28 cellular contexts compared by ENCODE assay signal in the genomic region with DNA sequence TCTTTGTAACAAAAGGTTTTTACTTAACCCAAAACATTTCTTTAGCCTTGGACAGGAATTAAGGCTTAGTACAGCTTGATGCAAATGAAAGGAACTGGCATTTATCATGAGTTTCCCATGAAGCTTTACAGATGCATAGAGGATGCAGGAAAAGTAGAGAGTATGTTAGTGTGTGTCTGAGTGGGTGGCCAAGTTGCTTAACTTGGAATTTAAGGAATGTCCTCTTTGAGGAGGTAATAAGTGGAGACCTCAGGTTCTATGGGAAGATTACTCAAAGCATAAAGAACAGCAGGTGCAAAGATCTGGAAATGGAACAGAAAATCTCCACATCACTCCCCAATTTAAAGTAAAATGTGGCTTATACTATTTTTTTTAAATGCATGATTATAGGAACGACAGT.
"Had no signal": no experiment of that assay in that cellular context is flagged by ENCODE, and none has a peak within 500 bp of the region (broad histone marks: within the 10 kb centered on the region; RNA-seq: fewer than 3 reads in every experiment).

No MANE protein-coding gene starts in this region.

- H3K27ac ChIP-seq: brain microvascular endothelial cell, coronary artery, dorsolateral prefrontal cortex had no signal

- H3K36me3 Mint-ChIP-seq: activated naive CD8-positive, alpha-beta T cell had no signal

- H3K4me3 Mint-ChIP-seq: activated CD8-positive, alpha-beta T cell treated with anti-CD3 and anti-CD28 coated beads for 36 hours; activated naive CD8-positive, alpha-beta T cell; activated T-cell treated with anti-CD3 and anti-CD28 coated beads, Interleukin-2, amount 50 U/mL, for 4 hours; activated T-helper 17 cell treated with anti-CD3 and anti-CD28 coated beads, Interleukin-2, amount 50 U/mL, for 72 hours; central memory CD8-positive, alpha-beta T cell; dendritic cell treated with granulocyte-macrophage colony-stimulating factor and Interleukin-4, amounts not matched to agents 40 ng/mL and 50 ng/mL, for 4 days; endodermal cell had no signal

- H3K36me3 ChIP-seq: brain microvascular endothelial cell had no signal

- H3K4me3 ChIP-seq: coronary artery, dorsolateral prefrontal cortex had no signal

- H3K4me1 Mint-ChIP-seq: activated T-helper 17 cell treated with anti-CD3 and anti-CD28 coated beads, Interleukin-2, amount 50 U/mL, for 72 hours; central memory CD8-positive, alpha-beta T cell; endodermal cell had no signal

- FAIRE-seq: astrocyte, bronchial epithelial cell, frontal cortex had no signal

- H3K27me3 Mint-ChIP-seq: activated CD8-positive, alpha-beta T cell treated with anti-CD3 and anti-CD28 coated beads for 36 hours; activated naive CD8-positive, alpha-beta T cell; central memory CD8-positive, alpha-beta T cell; dendritic cell treated with granulocyte-macrophage colony-stimulating factor and Interleukin-4, amounts not matched to agents 40 ng/mL and 50 ng/mL, for 4 days had no signal

- ATAC-seq: activated CD8-positive, alpha-beta T cell treated with anti-CD3 and anti-CD28 coated beads for 36 hours; activated T-cell treated with anti-CD3 and anti-CD28 coated beads, Interleukin-2, amount 50 U/mL, for 4 hours; activated T-helper 17 cell treated with anti-CD3 and anti-CD28 coated beads, Interleukin-2, amount 50 U/mL, for 72 hours; esophagus mucosa had no signal

- H3K27ac Mint-ChIP-seq: activated CD8-positive, alpha-beta T cell treated with anti-CD3 and anti-CD28 coated beads for 36 hours; activated naive CD8-positive, alpha-beta T cell; activated T-helper 17 cell treated with anti-CD3 and anti-CD28 coated beads, Interleukin-2, amount 50 U/mL, for 72 hours; dendritic cell treated with granulocyte-macrophage colony-stimulating factor and Interleukin-4, amounts not matched to agents 40 ng/mL and 50 ng/mL, for 4 days; endodermal cell had no signal

- DNase-seq: activated CD4-positive, alpha-beta T cell treated with anti-CD3 and anti-CD28 coated beads for 1 hour; activated CD4-positive, alpha-beta T cell treated with anti-CD3 and anti-CD28 coated beads for 4 hours; activated CD4-positive, alpha-beta T cell treated with anti-CD3 and anti-CD28 coated beads, Interleukin-2, amount 50 U/mL, for 1 hour; activated CD4-positive, alpha-beta T cell treated with anti-CD3 and anti-CD28 coated beads, Interleukin-2, amount 50 U/mL, for 48 hours; activated CD8-positive, alpha-beta memory T cell treated with anti-CD3 and anti-CD28 coated beads for 24 hours; activated CD8-positive, alpha-beta T cell treated with anti-CD3 and anti-CD28 coated beads for 36 hours; activated effector memory CD4-positive, alpha-beta T cell treated with Interleukin-2 at 50 U/mL for 16 hours; activated gamma-delta T cell treated with Interleukin-2 at 50 U/mL for 16 hours; activated naive CD4-positive, alpha-beta T cell treated with anti-CD3 and anti-CD28 coated beads, Interleukin-2, amount 50 U/mL, for 16 hours; activated naive CD4-positive, alpha-beta T cell treated with Interleukin-2 at 50 U/mL for 16 hours; activated T-cell treated with anti-CD3 and anti-CD28 coated beads, Interleukin-2, amount 50 U/mL, for 4 hours; amniotic stem cell; anterior cingulate cortex; brain microvascular endothelial cell; dorsolateral prefrontal cortex; effector memory CD4-positive, alpha-beta T cell; endodermal cell; foreskin fibroblast; T-helper 2 cell had no signal

- H3K27me3 ChIP-seq: brain microvascular endothelial cell, dorsolateral prefrontal cortex had no signal

- H3K9me3 Mint-ChIP-seq: activated T-cell treated with anti-CD3 and anti-CD28 coated beads, Interleukin-2, amount 50 U/mL, for 4 hours; activated T-helper 17 cell treated with anti-CD3 and anti-CD28 coated beads, Interleukin-2, amount 50 U/mL, for 72 hours; dendritic cell treated with granulocyte-macrophage colony-stimulating factor and Interleukin-4, amounts not matched to agents 40 ng/mL and 50 ng/mL, for 4 days; endodermal cell had no signal
